ENCODE assay signal across 12 cellular contexts in genomic region chr20:24164360-24164759, GRCh38.
A peak's percentile ranks its signal among the peaks of the same experiment; 100 is the strongest.
DNase-seq lines count a peak whose midpoint lies in the region; ATAC-seq and TF ChIP-seq lines count a peak whose summit lies in the region.
"Had no signal": no experiment of that assay in that cellular context is flagged by ENCODE, and none has a peak within 500 bp of the region (broad histone marks: within the 10 kb centered on the region; RNA-seq: fewer than 3 reads in every experiment).

No MANE protein-coding gene starts in this region.

- H3K4me3 ChIP-seq in DND-41 (ENCODE audit: low read depth in 1 of 2, low read length in 2 of 2) (no peak overlapping the region), lower lobe of right lung (no peak overlapping the region)
- H3K4me3 ChIP-seq in Jurkat, Clone E6-1 (ENCODE audit: low read length), result no peak overlapping the region
- H3K4me3 ChIP-seq: colonic mucosa, tibial nerve had no signal

- H3K4me1 Mint-ChIP-seq in T-helper 17 cell, result peaks cover 5% of the 10 kb centered on the region

- no peak overlapping the region for H3K9ac ChIP-seq in DND-41 (ENCODE audit: low read depth, low read length)

- H3K4me1 ChIP-seq in DND-41 (ENCODE audit: insufficient read depth, low read length) (peaks cover 7% of the 10 kb centered on the region; the same call in 1 of the 2 replicates), lower lobe of right lung (no peaks in the 10 kb centered on the region)
- H3K4me1 ChIP-seq: colonic mucosa, tibial nerve had no signal

- no peak overlapping the region for H3K4me3 Mint-ChIP-seq in T-helper 17 cell
- H3K4me3 Mint-ChIP-seq: naive thymus-derived CD8-positive, alpha-beta T cell had no signal

- H3K27ac ChIP-seq in DND-41 (ENCODE audit: low read length) (no peak overlapping the region), lower lobe of right lung (no peak overlapping the region)
- H3K27ac ChIP-seq: colonic mucosa had no signal

- H3K36me3 ChIP-seq in DND-41 (ENCODE audit: insufficient read depth, low read length), result no peaks in the 10 kb centered on the region
- no peaks in the 10 kb centered on the region for H3K36me3 ChIP-seq in lower lobe of right lung
- H3K36me3 ChIP-seq: colonic mucosa, tibial nerve had no signal

- peaks cover 5% of the 10 kb centered on the region for H3K27me3 Mint-ChIP-seq in T-helper 17 cell
- H3K27me3 Mint-ChIP-seq: naive thymus-derived CD8-positive, alpha-beta T cell had no signal

- no peak overlapping the region for H2AFZ ChIP-seq in DND-41 (ENCODE audit: low read depth, low read length)

- H3K79me2 ChIP-seq in DND-41 (ENCODE audit: insufficient read depth, low read length), result no peaks in the 10 kb centered on the region

- no peak overlapping the region for H3K27ac Mint-ChIP-seq in T-helper 17 cell
- H3K27ac Mint-ChIP-seq: naive thymus-derived CD8-positive, alpha-beta T cell had no signal

- H4K20me1 ChIP-seq in DND-41 (ENCODE audit: insufficient read depth, low read length), result no peaks in the 10 kb centered on the region

- ATAC-seq in DND-41 (ENCODE audit: insufficient read depth, low read depth), result peak; percentile 68
- ATAC-seq in lower lobe of right lung, result no peak
- no peak for ATAC-seq in HG03139 (IDR thresholded peaks at IDR 0.05; ENCODE audit: unreplicated experiment)
- ATAC-seq in T-helper 17 cell, result no peak
- ATAC-seq in GM18873 (IDR thresholded peaks at IDR 0.05; ENCODE audit: low FRiP score, unreplicated experiment), result no peak
- ATAC-seq: naive thymus-derived CD8-positive, alpha-beta T cell had no signal

- H3K27me3 ChIP-seq in DND-41 (ENCODE audit: insufficient read depth, low read length, poor library complexity) (no peaks in the 10 kb centered on the region), lower lobe of right lung (ENCODE audit: low read depth) (no peaks in the 10 kb centered on the region)
- H3K27me3 ChIP-seq: colonic mucosa, tibial nerve had no signal

- peak; percentile 63 for TF ChIP-seq CTCF in DND-41 (IDR thresholded peaks at IDR 0.05; ENCODE audit: borderline replicate concordance, extremely low read depth, low read length, poor library complexity, severe bottlenecking)
- peak; percentile 33 for TF ChIP-seq CTCF in lower lobe of right lung (IDR thresholded peaks at IDR 0.05)

- peak; percentile 54 for DNase-seq in DND-41
- DNase-seq in Jurkat, Clone E6-1 (ENCODE audit: low read depth, low spot score), result peak; percentile 53
- peak; percentile 14 for DNase-seq in activated gamma-delta T cell (lab: John Stamatoyannopoulos, UW)
- DNase-seq in lower lobe of right lung, result no peak
- no peak for DNase-seq in T-helper 17 cell
- DNase-seq in cerebellar nuclear complex (lab: John Stamatoyannopoulos, UW), result no peak
- DNase-seq: colonic mucosa, SIG-M5 had no signal

- no peaks in the 10 kb centered on the region for H3K36me3 Mint-ChIP-seq in T-helper 17 cell (ENCODE audit: low read depth)
- H3K36me3 Mint-ChIP-seq: naive thymus-derived CD8-positive, alpha-beta T cell had no signal

- intact Hi-C loops in lower lobe of right lung (cut with DNase I), result no loop called here

- H3K9me3 ChIP-seq in DND-41 (ENCODE audit: insufficient read depth, low read length, severe bottlenecking) (peaks cover 3% of the 10 kb centered on the region), lower lobe of right lung (no peaks in the 10 kb centered on the region), T-helper 17 cell (ENCODE audit: control insufficient read depth, low read length, poor library complexity, severe bottlenecking) (no peaks in the 10 kb centered on the region)
- H3K9me3 ChIP-seq: colonic mucosa had no signal

- H3K4me2 ChIP-seq in DND-41 (ENCODE audit: insufficient read depth, low read length), result no peak overlapping the region

Comparison
In these comparisons a context has a peak if more than half of its experiments do, and no peak if none do; other contexts are left out.
1. DNase-seq: peak in DND-41 (single experiment), Jurkat, Clone E6-1 (single experiment) and activated gamma-delta T cell (single experiment); none in lower lobe of right lung (single experiment), T-helper 17 cell (0 of 3) and cerebellar nuclear complex (0 of 2).